20 cellular contexts compared by ENCODE assay signal in genomic region chr20:62726276-62726675, GRCh38. TPM values are rescaled to one million over a fixed set of nuclear protein-coding genes. Genes with fewer than 3 reads are reported as not detected.
"Had no signal": no experiment of that assay in that cellular context is flagged by ENCODE, and none has a peak within 500 bp of the region (broad histone marks: within the 10 kb centered on the region; RNA-seq: fewer than 3 reads in every experiment).

No MANE protein-coding gene starts in this region.

- H3K4me1 Mint-ChIP-seq: neural crest cell had no signal

- H3K27ac ChIP-seq: coronary artery, esophagus muscularis mucosa, upper lobe of right lung, VCaP had no signal

- ATAC-seq: activated CD4-positive, CD25-positive, alpha-beta regulatory T cell treated with anti-CD3 and anti-CD28 coated beads, Interleukin-2, amount 50 U/mL, for 24 hours; activated naive CD4-positive, alpha-beta T cell treated with anti-CD3 and anti-CD28 coated beads, Interleukin-2, amount 50 U/mL, for 72 hours; left colon; naive thymus-derived CD4-positive, alpha-beta T cell; stimulated activated naive CD8-positive, alpha-beta T cell treated with anti-CD3 and anti-CD28 coated beads, Interleukin-15, Interleukin-2, amounts not matched to agents 100 U/mL and 50 U/mL, for 24 hours; upper lobe of right lung had no signal

- H3K4me3 Mint-ChIP-seq: activated CD4-positive, alpha-beta memory T cell treated with anti-CD3 and anti-CD28 coated beads, Interleukin-2, amount 10 ng/mL, durations not matched to agents 7 days and 5 days; activated CD4-positive, alpha-beta T cell treated with anti-CD3 and anti-CD28 coated beads, Interleukin-2, amount 10 ng/mL, durations not matched to agents 24 days and 14 days; activated T-helper 1 cell treated with anti-CD3 and anti-CD28 coated beads, Interleukin-12 subunit alpha, Interleukin-12 subunit beta, Interleukin-2, Interleukin-4 antibody, amounts not matched to agents 30 ng/mL and 10 ng/mL and 1 ng/mL, durations not matched to agents 14 hours and 24 hours and 36 hours; central memory CD8-positive, alpha-beta T cell; naive thymus-derived CD4-positive, alpha-beta T cell; neural crest cell; T-helper 2 cell treated with Interferon-gamma antibody and Interleukin-4, amounts not matched to agents 5 μg/mL and 100 μg/mL, for 36 hours had no signal

- H3K27ac Mint-ChIP-seq: activated CD4-positive, alpha-beta memory T cell treated with anti-CD3 and anti-CD28 coated beads, Interleukin-2, amount 10 ng/mL, durations not matched to agents 7 days and 5 days; activated CD4-positive, alpha-beta T cell treated with anti-CD3 and anti-CD28 coated beads, Interleukin-2, amount 10 ng/mL, durations not matched to agents 24 days and 14 days; activated naive CD4-positive, alpha-beta T cell treated with anti-CD3 and anti-CD28 coated beads, Interleukin-2, amount 50 U/mL, for 72 hours; activated T-helper 1 cell treated with anti-CD3 and anti-CD28 coated beads, Interleukin-12 subunit alpha, Interleukin-12 subunit beta, Interleukin-2, Interleukin-4 antibody, amounts not matched to agents 30 ng/mL and 10 ng/mL and 1 ng/mL, durations not matched to agents 14 hours and 24 hours and 36 hours; naive thymus-derived CD4-positive, alpha-beta T cell; progenitor cell of endocrine pancreas; T-helper 2 cell treated with Interferon-gamma antibody and Interleukin-4, amounts not matched to agents 5 μg/mL and 100 μg/mL, for 36 hours had no signal

- H3K4me3 ChIP-seq: coronary artery, esophagus muscularis mucosa, lung, upper lobe of right lung had no signal

- H3K36me3 ChIP-seq: esophagus muscularis mucosa, upper lobe of right lung had no signal

- DNase-seq: activated CD4-positive, alpha-beta memory T cell treated with anti-CD3 and anti-CD28 coated beads, Interleukin-2, amount 10 ng/mL, durations not matched to agents 7 days and 5 days; activated CD4-positive, alpha-beta T cell treated with anti-CD3 and anti-CD28 coated beads, Interleukin-2, amount 10 ng/mL, durations not matched to agents 24 days and 14 days; glutamatergic neuron; left colon; naive thymus-derived CD4-positive, alpha-beta T cell; stimulated activated CD4-positive, alpha-beta T cell treated with anti-CD3 and anti-CD28 coated beads, Interleukin-4, amount 100 ng/mL, for 4 hours; stimulated activated naive CD8-positive, alpha-beta T cell treated with anti-CD3 and anti-CD28 coated beads, Interleukin-15, Interleukin-2, amounts not matched to agents 100 U/mL and 50 U/mL, for 24 hours; upper lobe of right lung had no signal

RNA-seq across cellular contexts. Expression of gene NTSR1, which starts 17.6 kb away (rescaled TPM):
- total RNA-seq: activated CD4-positive, alpha-beta memory T cell treated with anti-CD3 and anti-CD28 coated beads, Interleukin-2, amount 10 ng/mL, durations not matched to agents 7 days and 5 days; activated CD4-positive, alpha-beta T cell treated with anti-CD3 and anti-CD28 coated beads, Interleukin-2, amount 10 ng/mL, durations not matched to agents 24 days and 14 days; activated naive CD4-positive, alpha-beta T cell treated with anti-CD3 and anti-CD28 coated beads, Interleukin-2, amount 50 U/mL, for 72 hours; activated T-helper 1 cell treated with anti-CD3 and anti-CD28 coated beads, Interleukin-12 subunit alpha, Interleukin-12 subunit beta, Interleukin-2, Interleukin-4 antibody, amounts not matched to agents 30 ng/mL and 10 ng/mL and 1 ng/mL, durations not matched to agents 14 hours and 24 hours and 36 hours; mesenteric fat pad; neural crest cell; progenitor cell of endocrine pancreas had no signal
- polyA plus RNA-seq: naive thymus-derived CD4-positive, alpha-beta T cell had no signal
